Comparison of ENCODE assay signal across 12 cellular contexts in genomic region chr6:15615837-15616236, GRCh38. TPM values are rescaled to one million over a fixed set of nuclear protein-coding genes. Genes with fewer than 3 reads are reported as not detected.
DNase-seq lines count a peak whose midpoint lies in the region; ATAC-seq, FAIRE-seq and TF ChIP-seq lines count a peak whose summit lies in the region.
"Had no signal": no experiment of that assay in that cellular context is flagged by ENCODE, and none has a peak within 500 bp of the region (broad histone marks: within the 10 kb centered on the region; RNA-seq: fewer than 3 reads in every experiment).

No MANE protein-coding gene starts in this region.

- H3K4me1 ChIP-seq in hepatocyte (ENCODE audit: insufficient read depth), result peaks cover 5% of the 10 kb centered on the region

- H3K4me2 ChIP-seq in hepatocyte, result no peak overlapping the region

- H3K36me3 ChIP-seq in hepatocyte (replicated peaks; ENCODE audit: insufficient read depth, low read depth), result no peaks in the 10 kb centered on the region

- H3K9me3 ChIP-seq in hepatocyte (ENCODE audit: low read depth), result no peaks in the 10 kb centered on the region

- WGBS in hepatocyte (ENCODE audit: low lambda C conversion rate, missing lambda C conversion rate), result 53% methylated on average over 1 of the region's 1 CpG

- no peak for TF ChIP-seq CTCF in hepatocyte (IDR thresholded peaks at IDR 0.05; ENCODE audit: poor library complexity)

- intact Hi-C loops in left ventricle myocardium superior (cut with micrococcal nuclease), result no loop called here
- intact Hi-C loops in Right ventricle myocardium inferior (cut with DNase I), result no loop called here

- peaks cover 20% of the 10 kb centered on the region for H3K79me2 ChIP-seq in hepatocyte

- H2AFZ ChIP-seq in hepatocyte, result no peak overlapping the region

- peak overlapping the region; percentile 42 for H3K27ac ChIP-seq in hepatocyte

- DNase-seq in left ventricle myocardium superior (no peak), Right ventricle myocardium inferior (ENCODE audit: missing footprints) (no peak), HTR-8/SVneo (ENCODE audit: insufficient read length, low spot score) (no peak), hepatocyte (ENCODE audit: low spot score) (peak; percentile 52), NCI-H2227 treated with DMSO at 0.1 percent for 48 hours (lab: John Stamatoyannopoulos, UW) (no peak), AG08395 (ENCODE audit: low spot score) (no peak), Kasumi-1 (lab: John Stamatoyannopoulos, UW) (no peak)
- DNase-seq: C1 segment of cervical spinal cord; glutamatergic neuron; GOT3; naive thymus-derived CD8-positive, alpha-beta T cell had no signal

- H3K9me2 ChIP-seq in hepatocyte (replicated peaks; ENCODE audit: insufficient read depth), result no peaks in the 10 kb centered on the region

- no peak overlapping the region for H3K4me3 ChIP-seq in hepatocyte

- H4K20me1 ChIP-seq in hepatocyte (ENCODE audit: insufficient read depth, poor library complexity, severe bottlenecking), result no peaks in the 10 kb centered on the region

- FAIRE-seq in HTR-8/SVneo (lab: Jason Lieb, UNC), result peak; percentile 26

- peak; percentile 39 for ATAC-seq in left ventricle myocardium superior
- ATAC-seq in Right ventricle myocardium inferior, result no peak
- ATAC-seq in GM21528 (IDR thresholded peaks at IDR 0.05; ENCODE audit: low FRiP score, unreplicated experiment), result no peak
- ATAC-seq: naive thymus-derived CD8-positive, alpha-beta T cell had no signal

- H3K27me3 ChIP-seq in hepatocyte, result no peaks in the 10 kb centered on the region

RNA-seq across cellular contexts. Expression of gene DTNBP1, which starts 47.0 kb away (rescaled TPM):
- total RNA-seq in left ventricle myocardium superior (27.0 TPM), Right ventricle myocardium inferior (21.0 TPM), hepatocyte (3.4 and 7.3 TPM in 2 replicates)
- polyA plus RNA-seq in hepatocyte, result 25.6 and 32.4 TPM in 2 replicates
